ENCODE assay signal across 2 cellular contexts in the genomic region with DNA sequence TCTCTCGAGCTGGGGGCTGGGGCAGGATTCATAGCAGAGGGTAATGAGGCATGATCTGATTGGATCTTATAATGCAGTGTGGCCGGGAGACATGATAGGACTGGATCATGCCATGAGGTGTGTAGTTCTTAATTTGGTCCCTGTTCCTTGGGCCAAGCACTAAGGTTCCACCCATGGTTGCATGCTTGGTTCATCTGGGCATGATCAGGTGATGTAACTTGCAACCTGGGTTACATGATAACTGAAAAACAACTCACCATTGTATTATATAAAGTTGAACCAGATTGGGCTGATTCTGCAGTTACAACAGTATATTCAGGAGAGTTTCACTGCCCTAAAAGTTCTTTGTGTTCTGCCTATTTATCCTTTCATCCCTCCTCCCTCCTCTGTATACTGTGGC.
TF ChIP-seq lines count a peak whose summit lies in the region.

No MANE protein-coding gene starts in this region.

TF ChIP-seq in GM23338, 12 proteins besides CTCF, POLR2A, EP300 and RAD21 (continued from another document):
- no peak for TF ChIP-seq ZNF462 (CRISPR knock-in tag; IDR thresholded peaks at IDR 0.05)
- no peak for TF ChIP-seq ZNF331 (CRISPR knock-in tag; IDR thresholded peaks at IDR 0.05; ENCODE audit: low read depth)
- TF ChIP-seq, protein P1, sequence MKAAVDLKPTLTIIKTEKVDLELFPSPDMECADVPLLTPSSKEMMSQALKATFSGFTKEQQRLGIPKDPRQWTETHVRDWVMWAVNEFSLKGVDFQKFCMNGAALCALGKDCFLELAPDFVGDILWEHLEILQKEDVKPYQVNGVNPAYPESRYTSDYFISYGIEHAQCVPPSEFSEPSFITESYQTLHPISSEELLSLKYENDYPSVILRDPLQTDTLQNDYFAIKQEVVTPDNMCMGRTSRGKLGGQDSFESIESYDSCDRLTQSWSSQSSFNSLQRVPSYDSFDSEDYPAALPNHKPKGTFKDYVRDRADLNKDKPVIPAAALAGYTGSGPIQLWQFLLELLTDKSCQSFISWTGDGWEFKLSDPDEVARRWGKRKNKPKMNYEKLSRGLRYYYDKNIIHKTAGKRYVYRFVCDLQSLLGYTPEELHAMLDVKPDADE (IDR thresholded peaks at IDR 0.05): no peak
- no peak for TF ChIP-seq EZH2 (IDR thresholded peaks at IDR 0.05; ENCODE audit: low read depth, unreplicated experiment)
- no peak for TF ChIP-seq REST (IDR thresholded peaks at IDR 0.05; ENCODE audit: unreplicated experiment)
- TF ChIP-seq EZH2phosphoT487 (IDR thresholded peaks at IDR 0.05; ENCODE audit: unreplicated experiment): no peak
TF ChIP-seq in GM23338: peak in this region for 0.

TF ChIP-seq in WTC11, 78 proteins besides CTCF, POLR2A, EP300 and RAD21 (continued from another document):
- TF ChIP-seq E2F1 (CRISPR knock-in tag; IDR thresholded peaks at IDR 0.05): no peak
- TF ChIP-seq, protein P2, sequence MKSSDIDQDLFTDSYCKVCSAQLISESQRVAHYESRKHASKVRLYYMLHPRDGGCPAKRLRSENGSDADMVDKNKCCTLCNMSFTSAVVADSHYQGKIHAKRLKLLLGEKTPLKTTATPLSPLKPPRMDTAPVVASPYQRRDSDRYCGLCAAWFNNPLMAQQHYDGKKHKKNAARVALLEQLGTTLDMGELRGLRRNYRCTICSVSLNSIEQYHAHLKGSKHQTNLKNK (CRISPR knock-in tag; IDR thresholded peaks at IDR 0.05): no peak
- TF ChIP-seq CREB1 (CRISPR knock-in tag; IDR thresholded peaks at IDR 0.05): no peak
- TF ChIP-seq GABPB1 (CRISPR knock-in tag; IDR thresholded peaks at IDR 0.05): peak; percentile 69
TF ChIP-seq in WTC11: peak in this region for 1.
